In genomic region chr2:110934948-110935347, GRCh38 we compare ENCODE assay signal across 21 cellular contexts.
DNase-seq lines count a peak whose midpoint lies in the region; ATAC-seq and TF ChIP-seq lines count a peak whose summit lies in the region.
"Had no signal": no experiment of that assay in that cellular context is flagged by ENCODE, and none has a peak within 500 bp of the region (broad histone marks: within the 10 kb centered on the region; RNA-seq: fewer than 3 reads in every experiment).

No MANE protein-coding gene starts in this region.

- no peak overlapping the region for H4K8ac ChIP-seq in neuronal stem cell (ENCODE audit: low read depth, low read length)

- H3K4ac ChIP-seq in neuronal stem cell (ENCODE audit: low read length), result no peak overlapping the region

- no peak overlapping the region for H3K27ac ChIP-seq in neuronal stem cell (replicated peaks; ENCODE audit: low read length)
- H3K27ac ChIP-seq: A549; BLaER1 treated with 17β-estradiol and CSF1 and Interleukin-3, amounts not matched to agents 10 nM and 100 nM had no signal

- H3K4me3 ChIP-seq in neuronal stem cell (ENCODE audit: low read length in 2 of 2), result no peak overlapping the region
- H3K4me3 ChIP-seq: A549; BLaER1 treated with 17β-estradiol and CSF1 and Interleukin-3, amounts not matched to agents 10 nM and 100 nM; HAP-1 had no signal

- no peak overlapping the region for H3K4me3 Mint-ChIP-seq in stimulated activated naive CD8-positive, alpha-beta T cell treated with anti-CD3 and anti-CD28 coated beads, Interleukin-15, amount 100 ng/mL, for 72 hours
- H3K4me3 Mint-ChIP-seq: CD4-positive, alpha-beta memory T cell had no signal

- H3K4me1 ChIP-seq in neuronal stem cell (ENCODE audit: control insufficient read depth in 2 of 2, insufficient read depth in 1 of 2, low read depth in 1 of 2, low read length in 2 of 2), result peaks cover 0 to 1% of the 10 kb centered on the region in 2 donors
- H3K4me1 ChIP-seq: A549, BE2C, HAP-1 had no signal

- no peak overlapping the region for H3K9ac ChIP-seq in neuronal stem cell (ENCODE audit: low read depth, low read length, poor library complexity)
- H3K9ac ChIP-seq: BLaER1 treated with 17β-estradiol and CSF1 and Interleukin-3, amounts not matched to agents 10 nM and 100 nM had no signal

- no peaks in the 10 kb centered on the region for H3K36me3 ChIP-seq in neuronal stem cell (replicated peaks in 1 of 2; ENCODE audit: control insufficient read depth in 2 of 2, insufficient read depth in 2 of 2, low read length in 2 of 2)
- H3K36me3 ChIP-seq: BE2C, HAP-1 had no signal

- peaks cover 6 to 11% of the 10 kb centered on the region in 2 donors for H3K9me3 Mint-ChIP-seq in stimulated activated naive CD8-positive, alpha-beta T cell treated with anti-CD3 and anti-CD28 coated beads, Interleukin-15, amount 100 ng/mL, for 72 hours

- no peaks in the 10 kb centered on the region for H3K4me1 Mint-ChIP-seq in stimulated activated naive CD8-positive, alpha-beta T cell treated with anti-CD3 and anti-CD28 coated beads, Interleukin-15, amount 100 ng/mL, for 72 hours
- H3K4me1 Mint-ChIP-seq: CD4-positive, alpha-beta memory T cell had no signal

- peaks cover under 1 to 1% of the 10 kb centered on the region in 2 donors for H3K9me3 ChIP-seq in neuronal stem cell (replicated peaks in 1 of 2; ENCODE audit: control insufficient read depth in 2 of 2, insufficient read depth in 1 of 2, low read depth in 1 of 2, low read length in 2 of 2)
- H3K9me3 ChIP-seq: BE2C, HAP-1 had no signal

- no peak overlapping the region for H2BK12ac ChIP-seq in neuronal stem cell (ENCODE audit: low read length)

- H4K91ac ChIP-seq in neuronal stem cell (ENCODE audit: low read depth, low read length, poor library complexity), result peak overlapping the region; percentile 44

- H3K18ac ChIP-seq in neuronal stem cell (ENCODE audit: low read length), result peak overlapping the region; percentile 85

- no peak for TF ChIP-seq POLR2A in GM18505 (IDR thresholded peaks at IDR 0.05; ENCODE audit: borderline replicate concordance, extremely low read depth, insufficient read depth, insufficient read length)

- no peak overlapping the region for H3K14ac ChIP-seq in neuronal stem cell (ENCODE audit: low read length)

- no peaks in the 10 kb centered on the region for H3K27me3 Mint-ChIP-seq in stimulated activated naive CD8-positive, alpha-beta T cell treated with anti-CD3 and anti-CD28 coated beads, Interleukin-15, amount 100 ng/mL, for 72 hours

- peak overlapping the region; percentile 77 for H2AK5ac ChIP-seq in neuronal stem cell (ENCODE audit: low read depth, low read length)

- peak overlapping the region; percentile 68 for H3K23ac ChIP-seq in neuronal stem cell (ENCODE audit: low read depth, low read length, poor library complexity)

- DNase-seq in activated gamma-delta T cell (lab: John Stamatoyannopoulos, UW), result peak; percentile 3
- DNase-seq in activated gamma-delta T cell treated with Interleukin-2 at 50 U/mL for 16 hours, result no peak
- no peak for DNase-seq in stimulated activated naive CD8-positive, alpha-beta T cell treated with anti-CD3 and anti-CD28 coated beads, Interleukin-15, Interleukin-2, amounts not matched to agents 100 U/mL and 50 U/mL, for 24 hours
- DNase-seq in stimulated activated naive CD8-positive, alpha-beta T cell treated with anti-CD3 and anti-CD28 coated beads, Interleukin-15, amount 100 ng/mL, for 72 hours, result no peak
- DNase-seq in neuronal stem cell (ENCODE audit: low spot score), result no peak
- DNase-seq: 8988T; ACHN; AML-193; BE2C; Calu3; CD4-positive, alpha-beta memory T cell; COR-L47; DMS53; DMS79 treated with DMSO at 0.1 percent for 48 hours; GF-D8; GOT3 had no signal

- peaks cover 2% of the 10 kb centered on the region for H3K79me1 ChIP-seq in neuronal stem cell (ENCODE audit: low read depth, low read length)

- H3K27ac Mint-ChIP-seq in stimulated activated naive CD8-positive, alpha-beta T cell treated with anti-CD3 and anti-CD28 coated beads, Interleukin-15, amount 100 ng/mL, for 72 hours, result no peak overlapping the region

- H2BK120ac ChIP-seq in neuronal stem cell (ENCODE audit: low read depth, low read length), result no peak overlapping the region

- no peak overlapping the region for H3K4me2 ChIP-seq in neuronal stem cell (ENCODE audit: insufficient read depth, low read length, poor library complexity, severe bottlenecking)
- H3K4me2 ChIP-seq: A549; BLaER1 treated with 17β-estradiol and CSF1 and Interleukin-3, amounts not matched to agents 10 nM and 100 nM had no signal

- peak; percentile 46 for ATAC-seq in stimulated activated naive CD8-positive, alpha-beta T cell treated with anti-CD3 and anti-CD28 coated beads, Interleukin-15, Interleukin-2, amounts not matched to agents 100 U/mL and 50 U/mL, for 24 hours
- ATAC-seq in stimulated activated naive CD8-positive, alpha-beta T cell treated with anti-CD3 and anti-CD28 coated beads, Interleukin-15, amount 100 ng/mL, for 72 hours, result no peak
- no peak for ATAC-seq in GM18505 (IDR thresholded peaks at IDR 0.05; ENCODE audit: unreplicated experiment)
- ATAC-seq in esophagus mucosa, result no peak
- ATAC-seq: A549 had no signal

- WGBS in neuronal stem cell (ENCODE audit: extremely low coverage in 2 of 2, insufficient read length in 2 of 2, insufficient replicate concordance in 1 of 2), 2 donors, result no CpG with 5 or more reads among the region's 6 CpGs

- no peak overlapping the region for H2AFZ ChIP-seq in neuronal stem cell (ENCODE audit: low read length)

- H2BK5ac ChIP-seq in neuronal stem cell (ENCODE audit: low read length), result peak overlapping the region; percentile 75

- H3K27me3 ChIP-seq in neuronal stem cell (ENCODE audit: control insufficient read depth in 3 of 3, insufficient read depth in 3 of 3, low read depth in 1 of 3, low read length in 3 of 3), result peaks cover 0 to 3% (median 0%) of the 10 kb centered on the region in 3 experiments
- H3K27me3 ChIP-seq: BE2C; BLaER1 treated with 17β-estradiol and CSF1 and Interleukin-3, amounts not matched to agents 10 nM and 100 nM had no signal

- peak overlapping the region; percentile 72 for H2BK15ac ChIP-seq in neuronal stem cell (ENCODE audit: low read length)
